Comparison of ENCODE assay signal across 1 cellular context in the genomic region with DNA sequence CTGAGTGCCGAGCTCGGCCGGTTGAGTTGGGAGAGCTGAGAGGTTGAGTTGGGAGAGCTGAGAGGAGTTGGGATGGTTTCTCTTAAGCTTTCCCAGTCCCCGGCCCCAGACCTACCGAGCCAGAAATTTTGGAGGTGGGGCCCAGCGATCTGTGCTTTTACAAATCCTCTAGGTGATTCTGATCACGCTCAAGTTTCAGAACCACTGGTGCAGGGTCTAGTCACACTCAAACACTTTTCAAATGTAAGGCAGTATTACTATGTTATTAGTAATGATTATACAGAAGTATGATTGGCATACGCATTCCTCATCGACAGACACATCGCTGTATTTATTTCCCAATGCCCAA.
TF ChIP-seq lines count a peak whose summit lies in the region.

No MANE protein-coding gene starts in this region.

TF ChIP-seq in HCT116, 20 proteins besides CTCF, POLR2A, EP300 and RAD21 (continued from another document):
- TF ChIP-seq FOSL1 (IDR thresholded peaks at IDR 0.05; ENCODE audit: low read depth) = no peak
